In the genomic region with DNA sequence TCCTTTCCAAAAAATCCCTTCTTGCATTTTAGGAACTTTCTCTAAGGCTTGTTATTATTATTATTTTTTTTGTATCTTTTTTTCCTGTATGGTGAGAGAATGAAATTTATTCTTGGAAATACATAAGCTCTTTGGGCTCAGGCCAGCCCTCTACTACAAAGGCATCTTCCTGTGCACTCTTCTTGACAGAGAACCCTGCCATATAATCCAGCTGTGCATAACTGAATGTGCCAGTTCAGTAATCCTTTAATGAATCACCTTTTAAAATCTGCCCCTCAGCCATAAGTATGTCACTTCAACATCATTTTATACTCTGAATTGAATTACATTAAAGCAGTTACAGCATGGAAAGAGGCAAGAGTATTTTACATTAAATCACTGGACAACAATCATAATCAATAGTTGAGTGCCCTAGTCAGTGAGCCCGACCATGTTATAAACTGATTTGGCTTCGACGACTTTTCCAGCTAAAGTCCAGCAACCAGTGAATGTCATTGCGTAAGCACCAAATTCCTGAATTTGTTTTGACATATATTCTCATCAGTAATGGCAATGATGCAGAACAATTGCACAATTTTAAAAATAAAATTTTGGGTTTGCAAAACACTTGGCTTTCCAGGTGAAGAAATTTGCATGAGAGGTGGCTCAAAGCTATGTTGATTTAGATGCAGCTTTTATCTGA, we compare ENCODE assay signal across 23 cellular contexts. TPM values are rescaled to one million over a fixed set of nuclear protein-coding genes. Genes with fewer than 3 reads are reported as not detected.
DNase-seq lines count a peak whose midpoint lies in the region; ATAC-seq and TF ChIP-seq lines count a peak whose summit lies in the region.
"Had no signal": no experiment of that assay in that cellular context is flagged by ENCODE, and none has a peak within 500 bp of the region (broad histone marks: within the 10 kb centered on the region; RNA-seq: fewer than 3 reads in every experiment).

No MANE protein-coding gene starts in this region.

- H3K4me1 Mint-ChIP-seq in T-cell (no peaks in the 10 kb centered on the region), immature natural killer cell (no peaks in the 10 kb centered on the region)
- H3K4me1 Mint-ChIP-seq: natural killer cell had no signal

- DNase-seq in AG04450 (ENCODE audit: low read depth, low spot score): no peak
- DNase-seq in SK-N-SH: no peak
- peak; percentile 60 for DNase-seq in fibroblast of peridontal ligament (ENCODE audit: extremely low read depth)
- peak; percentile 55 for DNase-seq in osteoblast (ENCODE audit: insufficient read length, low spot score, missing footprints)
- DNase-seq in HuH-7 (ENCODE audit: low spot score): no peak
- DNase-seq in T-cell: no peak
- no peak for DNase-seq in dorsolateral prefrontal cortex
- no peak for DNase-seq in immature natural killer cell
- DNase-seq: brain microvascular endothelial cell; dermis blood vessel endothelial cell; DMS 273 treated with DMSO at 0.1 percent for 48 hours; erythroblast; islet precursor cell; natural killer cell; NCI-H187 treated with DMSO at 0.1 percent for 48 hours; NCI-H446 treated with DMSO at 0.1 percent for 48 hours; NK-92 treated with Interleukin-12 subunit alpha and Interleukin-12 subunit beta, amount 100 ng/mL, for 24 hours; Peyer's patch; posterior cingulate gyrus had no signal

- 34% methylated on average over 4 of the region's 4 CpGs for WGBS in SK-N-SH (ENCODE audit: low lambda C conversion rate)

- no peak overlapping the region for H3K4me3 Mint-ChIP-seq in T-cell
- H3K4me3 Mint-ChIP-seq in immature natural killer cell: no peak overlapping the region
- H3K4me3 Mint-ChIP-seq: activated naive CD8-positive, alpha-beta T cell; natural killer cell had no signal

- peak overlapping the region; percentile 3 for H3K27ac ChIP-seq in AG04450 (ENCODE audit: low read depth, low read length)
- peak overlapping the region in 1 of 2 experiments; percentile 82; a peak in 1 of 4 replicates for H3K27ac ChIP-seq in SK-N-SH (ENCODE audit: low read depth in 2 of 2, low read length in 1 of 2)
- H3K27ac ChIP-seq in osteoblast (ENCODE audit: low read depth, low read length): peak overlapping the region; percentile 78
- H3K27ac ChIP-seq in dorsolateral prefrontal cortex: no peak overlapping the region
- H3K27ac ChIP-seq: A549, brain microvascular endothelial cell had no signal

- H3K4me3 ChIP-seq in AG04450 (ENCODE audit: low read depth, low read length): no peak overlapping the region
- H3K4me3 ChIP-seq in SK-N-SH (ENCODE audit: low read depth in 2 of 2, low read length in 1 of 2): no peak overlapping the region; a peak in 1 of 4 replicates
- H3K4me3 ChIP-seq in osteoblast (ENCODE audit: insufficient read depth, low read length): no peak overlapping the region
- H3K4me3 ChIP-seq in dorsolateral prefrontal cortex: no peak overlapping the region
- H3K4me3 ChIP-seq: A549, GM12878, Peyer's patch had no signal

- H3K27ac Mint-ChIP-seq in T-cell (no peak overlapping the region), immature natural killer cell (no peak overlapping the region)
- H3K27ac Mint-ChIP-seq: activated naive CD8-positive, alpha-beta T cell; natural killer cell had no signal

- no peaks in the 10 kb centered on the region for H3F3A ChIP-seq in SK-N-SH (replicated peaks; ENCODE audit: insufficient read depth)

- no peaks in the 10 kb centered on the region for H3K27me3 ChIP-seq in AG04450 (ENCODE audit: control insufficient read depth, insufficient read depth, low read length)
- no peaks in the 10 kb centered on the region for H3K27me3 ChIP-seq in SK-N-SH (ENCODE audit: insufficient read depth)
- no peaks in the 10 kb centered on the region for H3K27me3 ChIP-seq in osteoblast (ENCODE audit: insufficient read depth, low read length)
- H3K27me3 ChIP-seq in dorsolateral prefrontal cortex: no peaks in the 10 kb centered on the region
- H3K27me3 ChIP-seq: brain microvascular endothelial cell, Peyer's patch had no signal

- H3K4me2 ChIP-seq in SK-N-SH (peak overlapping the region; percentile 11), osteoblast (ENCODE audit: insufficient read depth, low read length) (peak overlapping the region; percentile 66)
- H3K4me2 ChIP-seq: A549 had no signal

- CTCF ChIA-PET in AG04450 (lab: Charles Lee): interaction anchor here (0.8 kb wide), 1 partner anchor 361 kb away, joined by 3 read pairs; no protein-coding TSS in a partner anchor
- CTCF ChIA-PET in SK-N-SH (lab: Yijun Ruan, JAX): no interaction called here
- CTCF ChIA-PET in T-cell (lab: Charles Lee): no interaction called here

- 0 out of 2 replicates have a peak overlapping the region, but pooled peaks have one; percentile 58 for H2AFZ ChIP-seq in SK-N-SH (ENCODE audit: low read depth)
- no peak overlapping the region for H2AFZ ChIP-seq in osteoblast (ENCODE audit: low read length)

- H3K9ac ChIP-seq in SK-N-SH: no peak overlapping the region

- intact Hi-C loops in dorsolateral prefrontal cortex (cut with DNase I): no loop called here

- TF ChIP-seq CTCF in AG04450 (IDR thresholded peaks at IDR 0.05; ENCODE audit: low read depth, low read length): no peak
- no peak for TF ChIP-seq CTCF in SK-N-SH (IDR thresholded peaks at IDR 0.05)
- TF ChIP-seq CTCF in osteoblast (IDR thresholded peaks at IDR 0.05; ENCODE audit: extremely low read depth, low read depth, low read length): no peak
- no peak for TF ChIP-seq CTCF in dorsolateral prefrontal cortex (IDR thresholded peaks at IDR 0.05 in 54 of 56, conservative IDR thresholded peaks at IDR 0.05 in 2 of 56; ENCODE audit: low read depth in 1 of 56, partially characterized antibody in 56 of 56)

- no peak for ATAC-seq in T-cell (replicated peaks in 1 of 4)
- ATAC-seq: GM12878, HCT116, natural killer cell had no signal

- POLR2A ChIA-PET in AG04450 (lab: Yijun Ruan, JAX) (interaction anchor here (0.6 to 1.0 kb wide), 2 partner anchors 325 to 362 kb away, joined by 3 to 8 read pairs; no protein-coding TSS in a partner anchor), SK-N-SH (lab: Yijun Ruan, JAX) (no interaction called here), T-cell (lab: Charles Lee) (no interaction called here)

- H3K36me3 Mint-ChIP-seq in T-cell (no peaks in the 10 kb centered on the region), immature natural killer cell (peaks cover 0 to 3% (median 0%) of the 10 kb centered on the region in 3 donors)
- H3K36me3 Mint-ChIP-seq: activated naive CD8-positive, alpha-beta T cell; natural killer cell had no signal

- H3K9me3 Mint-ChIP-seq in T-cell: peaks cover 0 to 8% (median 0%) of the 10 kb centered on the region in 3 donors
- peaks cover 2 to 22% (median 13%) of the 10 kb centered on the region in 6 donors for H3K9me3 Mint-ChIP-seq in immature natural killer cell

- no peaks in the 10 kb centered on the region for H3K9me2 ChIP-seq in SK-N-SH

- H3K4me1 ChIP-seq in SK-N-SH (ENCODE audit: control insufficient read depth in 1 of 2, insufficient read depth in 2 of 2, low read depth in 1 of 2, low read length in 1 of 2): peaks cover 0 to 8% of the 10 kb centered on the region in 2 experiments; a peak in 2 of 4 replicates
- peaks cover 27% of the 10 kb centered on the region for H3K4me1 ChIP-seq in osteoblast (ENCODE audit: insufficient read depth, low read length)
- H3K4me1 ChIP-seq: A549, Peyer's patch had no signal

- no peaks in the 10 kb centered on the region for H3K27me3 Mint-ChIP-seq in T-cell
- peaks cover 0 to 2% (median 0%) of the 10 kb centered on the region in 3 donors for H3K27me3 Mint-ChIP-seq in immature natural killer cell (ENCODE audit: low read depth in 3 of 3)
- H3K27me3 Mint-ChIP-seq: activated naive CD8-positive, alpha-beta T cell had no signal

- H3K36me3 ChIP-seq in SK-N-SH (replicated peaks in 1 of 2; ENCODE audit: control insufficient read depth in 1 of 2, insufficient read depth in 2 of 2, low read length in 1 of 2) (no peaks in the 10 kb centered on the region), osteoblast (ENCODE audit: insufficient read depth, low read length) (no peaks in the 10 kb centered on the region)
- H3K36me3 ChIP-seq: brain microvascular endothelial cell, Peyer's patch had no signal

- no peak for TF ChIP-seq EP300 in SK-N-SH (IDR thresholded peaks at IDR 0.05; ENCODE audit: borderline replicate concordance in 1 of 2, low read depth in 1 of 2, low read length in 1 of 2)

- no peak for TF ChIP-seq RAD21 in SK-N-SH (IDR thresholded peaks at IDR 0.05; ENCODE audit: low read length)

- H3K9me3 ChIP-seq in AG04450 (ENCODE audit: control insufficient read depth, insufficient read depth, low read length) (peaks cover 3% of the 10 kb centered on the region; the same call in 1 of the 2 replicates), SK-N-SH (no peaks in the 10 kb centered on the region), osteoblast (ENCODE audit: low read depth, low read length) (no peaks in the 10 kb centered on the region)
- H3K9me3 ChIP-seq: A549, Peyer's patch had no signal

- no peaks in the 10 kb centered on the region for H4K20me1 ChIP-seq in SK-N-SH (ENCODE audit: insufficient read depth)
- no peaks in the 10 kb centered on the region for H4K20me1 ChIP-seq in osteoblast (ENCODE audit: insufficient read depth, low read length)

- H3K79me2 ChIP-seq in SK-N-SH (ENCODE audit: insufficient read depth): no peaks in the 10 kb centered on the region
- H3K79me2 ChIP-seq in osteoblast (ENCODE audit: insufficient read depth, low read length): peaks cover 31% of the 10 kb centered on the region

TF ChIP-seq in SK-N-SH, 30 proteins besides CTCF, POLR2A, EP300 and RAD21 (continues in another document):
- TF ChIP-seq GATA2 (CRISPR knock-in tag; IDR thresholded peaks at IDR 0.05) (no peak), CHD2 (IDR thresholded peaks at IDR 0.05; ENCODE audit: low read length, partially characterized antibody) (no peak), TEAD4 (IDR thresholded peaks at IDR 0.05; ENCODE audit: borderline replicate concordance, insufficient read depth) (no peak), SMC3 (IDR thresholded peaks at IDR 0.05; ENCODE audit: low read depth, low read length) (no peak), RXRA (IDR thresholded peaks at IDR 0.05; ENCODE audit: borderline replicate concordance, low read depth) (no peak), USF1 (IDR thresholded peaks at IDR 0.05; ENCODE audit: borderline replicate concordance, low read depth) (no peak), MXI1 (IDR thresholded peaks at IDR 0.05; ENCODE audit: low read depth, low read length) (no peak)

RNA-seq across cellular contexts. Expression of gene KCNK2, which starts 59.2 kb away (rescaled TPM):
- polyA plus RNA-seq in AG04450 (2011; rRNA removed) (19.7 and 22.8 TPM in 2 replicates), SK-N-SH (2012; rRNA removed) (12.2 and 16.2 TPM in 2 replicates), immature natural killer cell (not detected)
- polyA minus RNA-seq in AG04450 (2011; rRNA and poly(A)+ RNA removed): 15.2 and 15.5 TPM in 2 replicates
- 18.1 and 18.3 TPM in 2 replicates for polyA plus RNA-seq in SK-N-SH (2012; cell fraction: cytosol; rRNA removed)
- polyA plus RNA-seq in SK-N-SH (2012; cell fraction: nucleus; rRNA removed): 5.1 and 9.6 TPM in 2 replicates
- total RNA-seq in osteoblast (86.9 and 161 TPM in 2 replicates), T-cell (not detected), dorsolateral prefrontal cortex (10 to 100 TPM in 65 of 120 experiments, 1 to 10 TPM in 55; 4.7 to 19.6 (median 10.4) TPM)
- total RNA-seq: dermis blood vessel endothelial cell, natural killer cell had no signal

Comparison
In these comparisons a context has a peak if more than half of its experiments do, and no peak if none do; other contexts are left out.
1. DNase-seq: peak in fibroblast of peridontal ligament (single experiment) and osteoblast (single experiment); none in AG04450 (single experiment), SK-N-SH (single experiment), HuH-7 (single experiment), T-cell (0 of 34), dorsolateral prefrontal cortex (0 of 10) and immature natural killer cell (0 of 3).
2. H3K27ac ChIP-seq: peak in AG04450 (single experiment) and osteoblast (single experiment); none in dorsolateral prefrontal cortex (0 of 59).
3. RNA of gene KCNK2, which starts 59.2 kb away (total RNA-seq): 86.9 to 161 TPM in osteoblast and 4.7 to 19.6 TPM in dorsolateral prefrontal cortex; not detected in T-cell; every median in the first group is over 4 times any median in the second.